1 cellular context compared by ENCODE assay signal in the genomic region with DNA sequence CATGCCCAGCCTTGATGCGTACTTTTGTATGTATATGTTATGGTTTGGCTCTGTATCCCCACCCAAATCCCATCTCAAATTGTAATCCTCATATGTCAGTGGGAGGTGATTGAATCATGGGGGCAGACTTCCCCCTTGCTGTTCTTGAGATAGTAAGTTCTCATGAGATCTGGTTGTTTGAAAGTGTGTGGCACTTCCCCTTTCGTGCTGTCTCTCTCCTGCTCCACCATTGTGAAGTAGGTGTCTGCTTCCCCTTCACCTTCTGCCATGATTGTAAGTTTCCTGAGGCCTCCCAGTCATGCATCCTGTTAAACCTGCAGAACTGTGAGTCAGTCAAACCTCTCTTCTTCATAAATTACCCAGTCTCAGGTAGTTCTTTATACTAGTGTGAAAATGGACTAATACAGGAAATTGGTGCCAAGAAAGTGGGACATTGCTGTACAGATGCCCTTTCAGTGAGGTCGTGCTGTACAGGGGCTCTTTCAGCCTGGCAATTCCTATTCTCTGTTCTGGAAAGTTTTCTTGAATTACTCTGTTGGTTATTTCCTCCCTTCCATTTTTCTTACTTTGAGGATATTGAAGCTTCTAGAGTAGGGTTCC.
TF ChIP-seq lines count a peak whose summit lies in the region.

No MANE protein-coding gene starts in this region.

TF ChIP-seq in K562, 482 proteins besides CTCF, POLR2A, EP300 and RAD21 (continued from another document):
- TF ChIP-seq, protein P1, sequence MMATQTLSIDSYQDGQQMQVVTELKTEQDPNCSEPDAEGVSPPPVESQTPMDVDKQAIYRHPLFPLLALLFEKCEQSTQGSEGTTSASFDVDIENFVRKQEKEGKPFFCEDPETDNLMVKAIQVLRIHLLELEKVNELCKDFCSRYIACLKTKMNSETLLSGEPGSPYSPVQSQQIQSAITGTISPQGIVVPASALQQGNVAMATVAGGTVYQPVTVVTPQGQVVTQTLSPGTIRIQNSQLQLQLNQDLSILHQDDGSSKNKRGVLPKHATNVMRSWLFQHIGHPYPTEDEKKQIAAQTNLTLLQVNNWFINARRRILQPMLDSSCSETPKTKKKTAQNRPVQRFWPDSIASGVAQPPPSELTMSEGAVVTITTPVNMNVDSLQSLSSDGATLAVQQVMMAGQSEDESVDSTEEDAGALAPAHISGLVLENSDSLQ (IDR thresholded peaks at IDR 0.05), result peak; percentile 64; the same call in 1 of the 2 replicates
- TF ChIP-seq JUND (IDR thresholded peaks at IDR 0.05; ENCODE audit: borderline replicate concordance, low read depth, low read length) (peak; percentile 1; the same call in 1 of the 2 replicates), JUND (tag; IDR thresholded peaks at IDR 0.05; ENCODE audit: borderline replicate concordance, low read depth, low read length) (no peak), CREM (IDR thresholded peaks at IDR 0.05; ENCODE audit: low read depth) (peak; percentile 18; the same call in 1 of the 2 replicates), SMARCA4 (IDR thresholded peaks at IDR 0.05) (no peak), LARP7 (IDR thresholded peaks at IDR 0.05) (no peak), RFX1 (IDR thresholded peaks at IDR 0.05) (no peak), TAF1 (IDR thresholded peaks at IDR 0.05; ENCODE audit: control insufficient read depth, extremely low read depth, insufficient read depth, low read length, severe bottlenecking) (no peak), HLTF (IDR thresholded peaks at IDR 0.05) (no peak), CHD4 (IDR thresholded peaks at IDR 0.05; ENCODE audit: insufficient read depth, insufficient replicate concordance, low read depth, low read length, poor library complexity, severe bottlenecking) (peak; percentile 5), SAFB (IDR thresholded peaks at IDR 0.05; ENCODE audit: borderline replicate concordance, low read depth, low read length) (no peak), HMGN3 (IDR thresholded peaks at IDR 0.05; ENCODE audit: borderline replicate concordance, extremely low read depth, insufficient read length, low read depth, low read length) (no peak), POLR2H (tag; IDR thresholded peaks at IDR 0.05; ENCODE audit: low read depth) (no peak)
- TF ChIP-seq, protein P2, sequence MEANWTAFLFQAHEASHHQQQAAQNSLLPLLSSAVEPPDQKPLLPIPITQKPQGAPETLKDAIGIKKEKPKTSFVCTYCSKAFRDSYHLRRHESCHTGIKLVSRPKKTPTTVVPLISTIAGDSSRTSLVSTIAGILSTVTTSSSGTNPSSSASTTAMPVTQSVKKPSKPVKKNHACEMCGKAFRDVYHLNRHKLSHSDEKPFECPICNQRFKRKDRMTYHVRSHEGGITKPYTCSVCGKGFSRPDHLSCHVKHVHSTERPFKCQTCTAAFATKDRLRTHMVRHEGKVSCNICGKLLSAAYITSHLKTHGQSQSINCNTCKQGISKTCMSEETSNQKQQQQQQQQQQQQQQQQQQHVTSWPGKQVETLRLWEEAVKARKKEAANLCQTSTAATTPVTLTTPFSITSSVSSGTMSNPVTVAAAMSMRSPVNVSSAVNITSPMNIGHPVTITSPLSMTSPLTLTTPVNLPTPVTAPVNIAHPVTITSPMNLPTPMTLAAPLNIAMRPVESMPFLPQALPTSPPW (CRISPR knock-in tag; IDR thresholded peaks at IDR 0.05), result 0 out of 2 replicates have a peak, but pooled peaks have one; percentile 46
- TF ChIP-seq, protein P3, sequence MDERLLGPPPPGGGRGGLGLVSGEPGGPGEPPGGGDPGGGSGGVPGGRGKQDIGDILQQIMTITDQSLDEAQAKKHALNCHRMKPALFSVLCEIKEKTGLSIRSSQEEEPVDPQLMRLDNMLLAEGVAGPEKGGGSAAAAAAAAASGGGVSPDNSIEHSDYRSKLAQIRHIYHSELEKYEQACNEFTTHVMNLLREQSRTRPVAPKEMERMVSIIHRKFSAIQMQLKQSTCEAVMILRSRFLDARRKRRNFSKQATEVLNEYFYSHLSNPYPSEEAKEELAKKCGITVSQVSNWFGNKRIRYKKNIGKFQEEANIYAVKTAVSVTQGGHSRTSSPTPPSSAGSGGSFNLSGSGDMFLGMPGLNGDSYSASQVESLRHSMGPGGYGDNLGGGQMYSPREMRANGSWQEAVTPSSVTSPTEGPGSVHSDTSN (CRISPR knock-in tag; IDR thresholded peaks at IDR 0.05; ENCODE audit: low read depth), result no peak
- TF ChIP-seq, protein P3 (tag; conservative IDR thresholded peaks at IDR 0.05; ENCODE audit: low read depth), result peak; percentile 40; the same call in 1 of the 2 replicates
- TF ChIP-seq, protein P4, sequence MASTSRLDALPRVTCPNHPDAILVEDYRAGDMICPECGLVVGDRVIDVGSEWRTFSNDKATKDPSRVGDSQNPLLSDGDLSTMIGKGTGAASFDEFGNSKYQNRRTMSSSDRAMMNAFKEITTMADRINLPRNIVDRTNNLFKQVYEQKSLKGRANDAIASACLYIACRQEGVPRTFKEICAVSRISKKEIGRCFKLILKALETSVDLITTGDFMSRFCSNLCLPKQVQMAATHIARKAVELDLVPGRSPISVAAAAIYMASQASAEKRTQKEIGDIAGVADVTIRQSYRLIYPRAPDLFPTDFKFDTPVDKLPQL (IDR thresholded peaks at IDR 0.05; ENCODE audit: extremely low read depth, insufficient read length), result no peak
- TF ChIP-seq, protein P5, sequence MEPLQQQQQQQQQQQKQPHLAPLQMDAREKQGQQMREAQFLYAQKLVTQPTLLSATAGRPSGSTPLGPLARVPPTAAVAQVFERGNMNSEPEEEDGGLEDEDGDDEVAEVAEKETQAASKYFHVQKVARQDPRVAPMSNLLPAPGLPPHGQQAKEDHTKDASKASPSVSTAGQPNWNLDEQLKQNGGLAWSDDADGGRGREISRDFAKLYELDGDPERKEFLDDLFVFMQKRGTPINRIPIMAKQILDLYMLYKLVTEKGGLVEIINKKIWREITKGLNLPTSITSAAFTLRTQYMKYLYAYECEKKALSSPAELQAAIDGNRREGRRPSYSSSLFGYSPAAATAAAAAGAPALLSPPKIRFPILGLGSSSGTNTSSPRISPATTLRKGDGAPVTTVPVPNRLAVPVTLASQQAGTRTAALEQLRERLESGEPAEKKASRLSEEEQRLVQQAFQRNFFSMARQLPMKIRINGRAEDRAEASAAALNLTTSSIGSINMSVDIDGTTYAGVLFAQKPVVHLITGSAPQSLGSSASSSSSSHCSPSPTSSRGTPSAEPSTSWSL (CRISPR knock-in tag; IDR thresholded peaks at IDR 0.05; ENCODE audit: borderline replicate concordance), result no peak
